1 cellular context compared by ENCODE assay signal in genomic region chr19:4401482-4402170, GRCh38.
TF ChIP-seq lines count a peak whose summit lies in the region.

No MANE protein-coding gene starts in this region.

TF ChIP-seq in WTC11, 78 proteins besides CTCF, POLR2A, EP300 and RAD21 (continued from another document):
- TF ChIP-seq ARID4B (CRISPR knock-in tag; IDR thresholded peaks at IDR 0.05; ENCODE audit: borderline replicate concordance): no peak
- no peak for TF ChIP-seq ZNF671 (CRISPR knock-in tag; IDR thresholded peaks at IDR 0.05)
- TF ChIP-seq, protein P1, sequence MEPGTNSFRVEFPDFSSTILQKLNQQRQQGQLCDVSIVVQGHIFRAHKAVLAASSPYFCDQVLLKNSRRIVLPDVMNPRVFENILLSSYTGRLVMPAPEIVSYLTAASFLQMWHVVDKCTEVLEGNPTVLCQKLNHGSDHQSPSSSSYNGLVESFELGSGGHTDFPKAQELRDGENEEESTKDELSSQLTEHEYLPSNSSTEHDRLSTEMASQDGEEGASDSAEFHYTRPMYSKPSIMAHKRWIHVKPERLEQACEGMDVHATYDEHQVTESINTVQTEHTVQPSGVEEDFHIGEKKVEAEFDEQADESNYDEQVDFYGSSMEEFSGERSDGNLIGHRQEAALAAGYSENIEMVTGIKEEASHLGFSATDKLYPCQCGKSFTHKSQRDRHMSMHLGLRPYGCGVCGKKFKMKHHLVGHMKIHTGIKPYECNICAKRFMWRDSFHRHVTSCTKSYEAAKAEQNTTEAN (CRISPR knock-in tag; IDR thresholded peaks at IDR 0.05): no peak
- TF ChIP-seq, protein P2, sequence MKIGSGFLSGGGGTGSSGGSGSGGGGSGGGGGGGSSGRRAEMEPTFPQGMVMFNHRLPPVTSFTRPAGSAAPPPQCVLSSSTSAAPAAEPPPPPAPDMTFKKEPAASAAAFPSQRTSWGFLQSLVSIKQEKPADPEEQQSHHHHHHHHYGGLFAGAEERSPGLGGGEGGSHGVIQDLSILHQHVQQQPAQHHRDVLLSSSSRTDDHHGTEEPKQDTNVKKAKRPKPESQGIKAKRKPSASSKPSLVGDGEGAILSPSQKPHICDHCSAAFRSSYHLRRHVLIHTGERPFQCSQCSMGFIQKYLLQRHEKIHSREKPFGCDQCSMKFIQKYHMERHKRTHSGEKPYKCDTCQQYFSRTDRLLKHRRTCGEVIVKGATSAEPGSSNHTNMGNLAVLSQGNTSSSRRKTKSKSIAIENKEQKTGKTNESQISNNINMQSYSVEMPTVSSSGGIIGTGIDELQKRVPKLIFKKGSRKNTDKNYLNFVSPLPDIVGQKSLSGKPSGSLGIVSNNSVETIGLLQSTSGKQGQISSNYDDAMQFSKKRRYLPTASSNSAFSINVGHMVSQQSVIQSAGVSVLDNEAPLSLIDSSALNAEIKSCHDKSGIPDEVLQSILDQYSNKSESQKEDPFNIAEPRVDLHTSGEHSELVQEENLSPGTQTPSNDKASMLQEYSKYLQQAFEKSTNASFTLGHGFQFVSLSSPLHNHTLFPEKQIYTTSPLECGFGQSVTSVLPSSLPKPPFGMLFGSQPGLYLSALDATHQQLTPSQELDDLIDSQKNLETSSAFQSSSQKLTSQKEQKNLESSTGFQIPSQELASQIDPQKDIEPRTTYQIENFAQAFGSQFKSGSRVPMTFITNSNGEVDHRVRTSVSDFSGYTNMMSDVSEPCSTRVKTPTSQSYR (CRISPR knock-in tag; IDR thresholded peaks at IDR 0.05): no peak
- TF ChIP-seq ESRRA (CRISPR knock-in tag; IDR thresholded peaks at IDR 0.05; ENCODE audit: borderline replicate concordance): no peak
- TF ChIP-seq JUN (CRISPR knock-in tag; IDR thresholded peaks at IDR 0.05): no peak
- TF ChIP-seq USF1 (CRISPR knock-in tag; IDR thresholded peaks at IDR 0.05): no peak
- no peak for TF ChIP-seq ZNF532 (CRISPR knock-in tag; IDR thresholded peaks at IDR 0.05; ENCODE audit: borderline replicate concordance)
